In the genomic region with DNA sequence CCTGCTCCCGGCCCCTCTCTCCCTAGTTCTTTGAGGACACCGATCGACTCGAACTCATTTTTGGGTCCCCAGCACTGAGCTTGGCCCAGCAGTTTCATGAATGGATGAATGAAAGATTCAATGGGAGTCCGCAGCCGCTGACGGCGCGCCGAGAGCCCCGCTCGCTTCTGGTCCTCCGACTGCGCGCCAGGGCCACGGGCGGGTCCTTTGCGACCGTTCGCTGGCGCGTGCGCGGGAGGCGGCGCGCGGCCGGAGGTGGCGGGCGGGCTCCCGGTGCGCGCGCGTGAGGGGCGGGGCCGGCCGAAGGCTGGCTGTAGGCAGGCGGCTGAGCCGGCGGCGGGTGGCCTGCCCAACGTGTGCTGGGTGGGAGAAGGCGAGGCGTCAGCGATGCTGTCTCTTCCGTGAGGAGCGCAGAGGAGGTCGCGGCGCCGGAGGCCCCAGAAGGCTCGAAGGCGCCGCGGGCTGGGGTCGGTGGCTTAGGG, we compare ENCODE assay signal across 8 cellular contexts. TPM values are rescaled to one million over a fixed set of nuclear protein-coding genes. Genes with fewer than 3 reads are reported as not detected.
DNase-seq lines count a peak whose midpoint lies in the region; ATAC-seq and TF ChIP-seq lines count a peak whose summit lies in the region.

Gene MAST2, plus strand, starts transcription at position 314 of the 482 bp plus-strand sequence. CDS start 284 bp downstream, outside the sequence.

- H3K4me3 ChIP-seq in choroid plexus epithelial cell (ENCODE audit: low read depth, low read length): peak within 1 kb of the TSS; percentile 72

- peaks cover 4% of the 10 kb centered on the region for H3K36me3 Mint-ChIP-seq in activated CD4-positive, alpha-beta T cell treated with anti-CD3 and anti-CD28 coated beads for 36 hours (ENCODE audit: low read depth)

- no peak for TF ChIP-seq CTCF in choroid plexus epithelial cell (conservative IDR thresholded peaks at IDR 0.05; ENCODE audit: low read depth, low read length)

- H3K27ac Mint-ChIP-seq in activated CD4-positive, alpha-beta T cell treated with anti-CD3 and anti-CD28 coated beads for 36 hours: peak within 1 kb of the TSS; percentile 82

- CTCF ChIA-PET in activated CD4-positive, alpha-beta T cell treated with anti-CD3 and anti-CD28 coated beads for 36 hours (lab: Charles Lee): no interaction called here

- no peaks in the 10 kb centered on the region for H3K27me3 ChIP-seq in layer of hippocampus (ENCODE audit: control insufficient read depth, insufficient read depth, low read length)

- POLR2A ChIA-PET in activated CD4-positive, alpha-beta T cell treated with anti-CD3 and anti-CD28 coated beads for 36 hours (lab: Charles Lee): no interaction called here

- H3K9me3 Mint-ChIP-seq in activated CD4-positive, alpha-beta T cell treated with anti-CD3 and anti-CD28 coated beads for 36 hours (ENCODE audit: low read depth): no peaks in the 10 kb centered on the region

- ATAC-seq in HG03354 (IDR thresholded peaks at IDR 0.05; ENCODE audit: poor library complexity, severe bottlenecking, unreplicated experiment): peak; percentile 90
- peak; percentile 96 for ATAC-seq in activated CD4-positive, alpha-beta T cell treated with anti-CD3 and anti-CD28 coated beads for 36 hours

- H3K4me3 Mint-ChIP-seq in activated CD4-positive, alpha-beta T cell treated with anti-CD3 and anti-CD28 coated beads for 36 hours: peak within 1 kb of the TSS; percentile 98

- DNase-seq in AG20443 (ENCODE audit: low spot score): peak; percentile 99
- peak; percentile 86 for DNase-seq in NCI-H446 treated with DMSO at 0.1 percent for 48 hours (lab: John Stamatoyannopoulos, UW)
- peak; percentile 92 for DNase-seq in activated CD4-positive, alpha-beta T cell treated with anti-CD3 and anti-CD28 coated beads for 36 hours
- peak; percentile 87 for DNase-seq in choroid plexus epithelial cell (ENCODE audit: low read depth)
- DNase-seq in stimulated activated CD4-positive, alpha-beta T cell treated with anti-CD3 and anti-CD28 coated beads, Interleukin-1b, Interleukin-23, amount 100 ng/mL, for 1 hour (ENCODE audit: low read depth in 2 of 2): peak; percentile 48 to 73

- intact Hi-C loops in activated CD4-positive, alpha-beta T cell treated with anti-CD3 and anti-CD28 coated beads for 36 hours (cut with DNase I, micrococcal nuclease): loop anchor here (1.0 to 5.0 kb wide), 7 partner anchors 39 to 443 kb away; partner anchors contain the start of genes IPP (in 2 of the 2), PIK3R3 (in 1 of the 2) and RAD54L (in 1 of the 2)

- H3K27ac ChIP-seq in layer of hippocampus (ENCODE audit: low read depth, low read length): peak within 1 kb of the TSS; percentile 31

- H3K27me3 Mint-ChIP-seq in activated CD4-positive, alpha-beta T cell treated with anti-CD3 and anti-CD28 coated beads for 36 hours: no peaks in the 10 kb centered on the region

- TF ChIP-seq POLR2A in GM19099 (IDR thresholded peaks at IDR 0.05; ENCODE audit: extremely low read depth, insufficient read length, low read depth): peak; percentile 82

- peaks cover 27% of the 10 kb centered on the region for H3K4me1 Mint-ChIP-seq in activated CD4-positive, alpha-beta T cell treated with anti-CD3 and anti-CD28 coated beads for 36 hours

RNA-seq across cellular contexts. Expression of gene MAST2, which starts in this region (rescaled TPM):
- 10 to 100 TPM; 20.1 to 22.9 TPM for total RNA-seq in activated CD4-positive, alpha-beta T cell treated with anti-CD3 and anti-CD28 coated beads for 36 hours

Comparison
In these comparisons a context has a peak if more than half of its experiments do, and no peak if none do; other contexts are left out.
1. Peak in every context shown above with its lines: DNase-seq, ATAC-seq, H3K4me3 ChIP-seq and H3K27ac ChIP-seq.